17 cellular contexts compared by ENCODE assay signal in the genomic region with DNA sequence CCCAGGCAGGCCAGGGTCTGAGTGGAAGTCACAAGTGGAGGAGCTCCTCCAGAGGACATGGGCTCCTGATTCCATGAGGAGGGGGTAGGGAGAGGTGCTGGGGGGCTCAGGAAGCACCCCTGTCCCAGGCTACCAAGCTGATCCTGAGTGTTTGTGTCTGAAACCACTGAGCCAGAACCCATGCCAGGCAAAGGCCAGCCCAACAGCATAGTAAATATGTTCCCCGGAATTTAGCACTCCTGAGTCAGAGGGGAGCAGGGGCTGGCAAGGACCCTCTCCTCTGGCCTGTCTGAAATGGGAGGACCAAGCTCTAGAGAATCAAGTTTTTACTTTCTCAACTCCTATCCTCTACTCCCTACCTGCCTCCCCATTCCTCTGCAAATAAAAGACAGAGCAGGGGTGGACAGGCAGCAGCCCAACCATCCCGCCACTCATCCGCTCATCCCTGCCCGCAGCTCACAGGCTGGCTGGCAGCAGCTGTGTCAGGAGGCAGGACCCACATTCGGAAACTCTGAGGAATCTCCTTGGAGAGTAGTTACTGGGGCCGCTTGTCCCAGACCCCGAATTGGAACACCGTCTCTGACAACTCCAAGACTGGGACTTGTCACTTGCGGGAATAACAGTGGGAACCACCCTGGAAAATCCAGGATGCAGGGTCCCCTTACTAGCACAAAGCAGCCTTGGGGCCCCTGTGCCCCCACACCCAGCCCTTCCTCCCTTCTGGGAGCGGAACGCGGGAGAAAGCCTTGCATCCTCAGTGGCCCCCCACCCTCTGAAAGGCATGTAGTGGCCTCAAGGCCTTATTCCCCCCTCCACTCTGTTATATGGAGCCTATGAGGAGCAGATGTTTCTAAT.
A peak's percentile ranks its signal among the peaks of the same experiment; 100 is the strongest.
DNase-seq lines count a peak whose midpoint lies in the region; ATAC-seq, FAIRE-seq and TF ChIP-seq lines count a peak whose summit lies in the region.
"Had no signal": no experiment of that assay in that cellular context is flagged by ENCODE, and none has a peak within 500 bp of the region (broad histone marks: within the 10 kb centered on the region; RNA-seq: fewer than 3 reads in every experiment).

No MANE protein-coding gene starts in this region.

- FAIRE-seq in kidney (lab: Jason Lieb, UNC) = no peak

- peak overlapping the region; percentile 19 for H3K27ac ChIP-seq in angular gyrus (ENCODE audit: low read depth, low read length)
- H3K27ac ChIP-seq in kidney (ENCODE audit: low read depth in 2 of 2, low read length in 2 of 2) = no peak overlapping the region
- H3K27ac ChIP-seq: C4-2B, suprapubic skin, WERI-Rb-1 had no signal

- H3K9me3 Mint-ChIP-seq in HFFc6 (no peaks in the 10 kb centered on the region), mesothelial cell of epicardium (no peaks in the 10 kb centered on the region)
- H3K9me3 Mint-ChIP-seq in stimulated activated memory B cell treated with anti-CD40 and anti-IgM and Interleukin-4, amounts not matched to agents 10 μg/mL and 1 μg/mL and 100 μg/mL, for 72 hours = no peaks in the 10 kb centered on the region

- H3K36me3 Mint-ChIP-seq in HFFc6 (ENCODE audit: low read depth) (no peaks in the 10 kb centered on the region), mesothelial cell of epicardium (no peaks in the 10 kb centered on the region)
- no peaks in the 10 kb centered on the region for H3K36me3 Mint-ChIP-seq in stimulated activated memory B cell treated with anti-CD40 and anti-IgM and Interleukin-4, amounts not matched to agents 10 μg/mL and 1 μg/mL and 100 μg/mL, for 72 hours
- H3K36me3 Mint-ChIP-seq: activated CD8-positive, alpha-beta memory T cell treated with anti-CD3 and anti-CD28 coated beads, Interleukin-2, amount 10 ng/mL, durations not matched to agents 7 days and 5 days had no signal

- no peak overlapping the region for H3K9ac ChIP-seq in kidney (ENCODE audit: low read length in 2 of 2)

- H3K4me3 ChIP-seq in kidney (ENCODE audit: low read length in 2 of 2) = no peak overlapping the region
- H3K4me3 ChIP-seq: MG63, suprapubic skin had no signal

- ATAC-seq in stimulated activated memory B cell treated with anti-CD40 and anti-IgM and Interleukin-4, amounts not matched to agents 10 μg/mL and 1 μg/mL and 100 μg/mL, for 72 hours = no peak
- ATAC-seq in GM21576 (IDR thresholded peaks at IDR 0.05; ENCODE audit: unreplicated experiment) = no peak
- no peak for ATAC-seq in HG03520 (IDR thresholded peaks at IDR 0.05; ENCODE audit: unreplicated experiment)
- ATAC-seq: activated CD8-positive, alpha-beta memory T cell treated with anti-CD3 and anti-CD28 coated beads, Interleukin-2, amount 10 ng/mL, durations not matched to agents 7 days and 5 days; left colon had no signal

- DNase-seq in HFFc6 = no peak
- no peak for DNase-seq in mesothelial cell of epicardium (ENCODE audit: low spot score in 2 of 2, unreplicated experiment in 2 of 2)
- no peak for DNase-seq in globus pallidus (ENCODE audit: low spot score)
- no peak for DNase-seq in kidney
- DNase-seq: activated CD8-positive, alpha-beta memory T cell treated with anti-CD3 and anti-CD28 coated beads, Interleukin-2, amount 10 ng/mL, durations not matched to agents 7 days and 5 days; activated naive CD4-positive, alpha-beta T cell; MG63; NCI-H187 treated with DMSO at 0.1 percent for 48 hours; NCI-H526 treated with DMSO at 0.1 percent for 48 hours; WERI-Rb-1 had no signal

- H3K27me3 Mint-ChIP-seq in HFFc6 (ENCODE audit: insufficient read depth) (no peaks in the 10 kb centered on the region; the same call in 1 of the 2 replicates), mesothelial cell of epicardium (ENCODE audit: low read depth) (no peaks in the 10 kb centered on the region)
- H3K27me3 Mint-ChIP-seq in stimulated activated memory B cell treated with anti-CD40 and anti-IgM and Interleukin-4, amounts not matched to agents 10 μg/mL and 1 μg/mL and 100 μg/mL, for 72 hours = no peaks in the 10 kb centered on the region

- H3K4me1 ChIP-seq in kidney (ENCODE audit: control insufficient read depth in 1 of 2, insufficient read depth in 1 of 2, low read depth in 1 of 2, low read length in 2 of 2) = peaks cover 11 to 12% of the 10 kb centered on the region in 2 donors

- peak overlapping the region; percentile 26; the same call in 1 of the 2 replicates for H3K27ac Mint-ChIP-seq in HFFc6
- H3K27ac Mint-ChIP-seq in mesothelial cell of epicardium = peak overlapping the region; percentile 89
- peak overlapping the region; percentile 99 for H3K27ac Mint-ChIP-seq in stimulated activated memory B cell treated with anti-CD40 and anti-IgM and Interleukin-4, amounts not matched to agents 10 μg/mL and 1 μg/mL and 100 μg/mL, for 72 hours
- H3K27ac Mint-ChIP-seq: activated CD8-positive, alpha-beta memory T cell treated with anti-CD3 and anti-CD28 coated beads, Interleukin-2, amount 10 ng/mL, durations not matched to agents 7 days and 5 days had no signal

- H3K36me3 ChIP-seq in kidney (ENCODE audit: control insufficient read depth in 1 of 2, insufficient read depth in 2 of 2, low read length in 2 of 2) = no peaks in the 10 kb centered on the region
- H3K36me3 ChIP-seq: MG63, suprapubic skin, WERI-Rb-1 had no signal

- TF ChIP-seq CTCF in HFFc6 (IDR thresholded peaks at IDR 0.05) (no peak), mesothelial cell of epicardium (IDR thresholded peaks at IDR 0.05; ENCODE audit: unreplicated experiment) (no peak), kidney (IDR thresholded peaks at IDR 0.05; ENCODE audit: borderline replicate concordance, extremely low read depth, insufficient read depth) (no peak)

- no peak overlapping the region for H3K4me3 Mint-ChIP-seq in HFFc6
- no peak overlapping the region for H3K4me3 Mint-ChIP-seq in mesothelial cell of epicardium
- H3K4me3 Mint-ChIP-seq in stimulated activated memory B cell treated with anti-CD40 and anti-IgM and Interleukin-4, amounts not matched to agents 10 μg/mL and 1 μg/mL and 100 μg/mL, for 72 hours = no peak overlapping the region
- H3K4me3 Mint-ChIP-seq: activated CD8-positive, alpha-beta memory T cell treated with anti-CD3 and anti-CD28 coated beads, Interleukin-2, amount 10 ng/mL, durations not matched to agents 7 days and 5 days had no signal

- intact Hi-C loops in kidney (cut with DNase I) = no loop called here

- peaks cover 87% of the 10 kb centered on the region for H3K4me1 Mint-ChIP-seq in HFFc6 (ENCODE audit: low read depth)
- peaks cover 75% of the 10 kb centered on the region for H3K4me1 Mint-ChIP-seq in mesothelial cell of epicardium
- peaks cover 87% of the 10 kb centered on the region for H3K4me1 Mint-ChIP-seq in stimulated activated memory B cell treated with anti-CD40 and anti-IgM and Interleukin-4, amounts not matched to agents 10 μg/mL and 1 μg/mL and 100 μg/mL, for 72 hours

- no peaks in the 10 kb centered on the region for H3K9me3 ChIP-seq in kidney (ENCODE audit: control insufficient read depth in 1 of 2, low read length in 2 of 2)
- H3K9me3 ChIP-seq: MG63, suprapubic skin had no signal

Comparison
In these comparisons a context has a peak if more than half of its experiments do, and no peak if none do; other contexts are left out.
1. H3K27ac Mint-ChIP-seq: peak in every context shown above with its lines; median percentile 99 in stimulated activated memory B cell treated with anti-CD40 and anti-IgM and Interleukin-4, amounts not matched to agents 10 μg/mL and 1 μg/mL and 100 μg/mL, for 72 hours; 89 in mesothelial cell of epicardium; 26 in HFFc6.